ENCODE assay signal across 8 cellular contexts in the genomic region with DNA sequence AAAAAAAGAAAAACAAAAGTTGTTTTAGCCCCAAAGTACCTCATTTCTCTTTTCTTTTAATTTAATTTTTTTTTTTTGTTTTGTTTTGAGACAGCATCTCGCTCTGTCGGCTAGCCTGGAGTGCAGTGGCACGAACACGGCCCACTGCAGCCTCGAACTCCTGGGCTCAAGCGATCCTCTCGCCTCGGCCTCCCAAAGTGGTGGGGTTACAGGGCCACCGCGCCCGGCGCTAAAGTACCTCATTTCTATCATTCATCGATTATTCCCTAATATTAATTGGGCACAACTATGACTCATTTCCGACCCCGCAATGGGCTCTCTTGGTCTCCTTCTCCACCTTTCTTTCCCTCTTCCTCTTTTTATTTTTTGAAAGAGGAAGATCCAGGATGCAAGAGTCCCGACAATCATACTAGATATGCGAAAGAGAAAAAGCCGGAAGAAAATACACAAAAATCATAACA. TPM values are rescaled to one million over a fixed set of nuclear protein-coding genes. Genes with fewer than 3 reads are reported as not detected.
A peak's percentile ranks its signal among the peaks of the same experiment; 100 is the strongest.
DNase-seq lines count a peak whose midpoint lies in the region; ATAC-seq, FAIRE-seq and TF ChIP-seq lines count a peak whose summit lies in the region.

No MANE protein-coding gene starts in this region.

- no peaks in the 10 kb centered on the region for H3K27me3 ChIP-seq in BLaER1

- ATAC-seq in mucosa of descending colon (peak; percentile 50), GM21367 (IDR thresholded peaks at IDR 0.05; ENCODE audit: unreplicated experiment) (no peak)

- intact Hi-C loops in mucosa of descending colon (cut with DNase I, micrococcal nuclease), result no loop called here

- H3K9ac ChIP-seq in BLaER1, result peak overlapping the region; percentile 89

- DNase-seq in astrocyte of the cerebellum (ENCODE audit: low read depth), result no peak
- peak in 1 of 3 donors; percentile 54 for DNase-seq in mucosa of descending colon
- DNase-seq in HCEC 1CT, result no peak
- DNase-seq in NCI-H1092 treated with DMSO at 0.1 percent for 48 hours (lab: John Stamatoyannopoulos, UW), result no peak
- no peak for DNase-seq in D721Med (ENCODE audit: insufficient read length, low spot score)

- peaks cover 36% of the 10 kb centered on the region for H4K20me1 ChIP-seq in BLaER1

- in situ Hi-C loops in astrocyte of the cerebellum (cut with HindIII; ENCODE audit: low sequenced_read_pairs), result no loop called here

- TF ChIP-seq CTCF in astrocyte of the cerebellum (IDR thresholded peaks at IDR 0.05; ENCODE audit: low read depth, low read length, missing control alignments), result no peak
- no peak for TF ChIP-seq CTCF in mucosa of descending colon (IDR thresholded peaks at IDR 0.05)
- no peak for TF ChIP-seq CTCF in D721Med (IDR thresholded peaks at IDR 0.05; ENCODE audit: insufficient read depth, missing control alignments)

- peak overlapping the region; percentile 97 for H3K4me2 ChIP-seq in BLaER1

- H3K36me3 Mint-ChIP-seq in IgD-negative memory B cell, result peaks cover 2% of the 10 kb centered on the region

- H3K4me1 ChIP-seq in BLaER1 (peaks cover 45% of the 10 kb centered on the region), mucosa of descending colon (ENCODE audit: low read depth) (peaks cover 23% of the 10 kb centered on the region)

- H3K4me3 ChIP-seq in BLaER1 (peak overlapping the region; percentile 75), astrocyte of the cerebellum (ENCODE audit: low read depth, low read length) (peak overlapping the region; percentile 49), mucosa of descending colon (peak overlapping the region; percentile 7)

- peaks cover 34 to 38% (median 36%) of the 10 kb centered on the region in 3 donors for H3K4me1 Mint-ChIP-seq in IgD-negative memory B cell

- no peaks in the 10 kb centered on the region for H3K9me3 ChIP-seq in BLaER1
- no peaks in the 10 kb centered on the region for H3K9me3 ChIP-seq in mucosa of descending colon

- no peaks in the 10 kb centered on the region for H3K9me3 Mint-ChIP-seq in IgD-negative memory B cell

- H3K27me3 Mint-ChIP-seq in IgD-negative memory B cell, result no peaks in the 10 kb centered on the region

- H3K36me3 ChIP-seq in BLaER1, result peaks cover 10% of the 10 kb centered on the region
- no peaks in the 10 kb centered on the region for H3K36me3 ChIP-seq in mucosa of descending colon (ENCODE audit: low read depth)

- FAIRE-seq in D721Med (lab: Jason Lieb, UNC), result no peak

- peak overlapping the region; percentile 96 for H3K27ac ChIP-seq in BLaER1

- H3K27ac Mint-ChIP-seq in IgD-negative memory B cell, result peak overlapping the region; percentile 91 to 100 (median 97)

- H3K4me3 Mint-ChIP-seq in IgD-negative memory B cell, result peak overlapping the region; percentile 92 to 98 (median 98)

RNA-seq across cellular contexts. Expression of a gene that starts 0.5 kb away (rescaled TPM):
- 158 TPM for polyA plus RNA-seq in IgD-negative memory B cell
- 10 to 100 TPM; 33.7 to 84.9 (median 52.2) TPM for total RNA-seq in mucosa of descending colon

RNA-seq across cellular contexts. Expression of a gene that starts 13.3 kb away (rescaled TPM):
- polyA plus RNA-seq in IgD-negative memory B cell, result 272 TPM
- total RNA-seq in mucosa of descending colon, result 10 to 100 TPM; 44.7 to 82.2 (median 60.9) TPM

RNA-seq across cellular contexts. Expression of a gene that starts 22.9 kb away (rescaled TPM):
- 40.6 TPM for polyA plus RNA-seq in IgD-negative memory B cell
- 100 to 1,000 TPM in 1 of 3 donors, 10 to 100 TPM in 2; 59.6 to 104 (median 83.7) TPM for total RNA-seq in mucosa of descending colon

RNA-seq across cellular contexts. Expression of a gene that starts 25.7 kb away (rescaled TPM):
- 133 TPM for polyA plus RNA-seq in IgD-negative memory B cell
- total RNA-seq in mucosa of descending colon, result 10 to 100 TPM; 63.5 to 81.3 (median 79.3) TPM

RNA-seq across cellular contexts. Expression of a gene that starts 27.2 kb away (rescaled TPM):
- polyA plus RNA-seq in IgD-negative memory B cell, result 3.9 TPM
- 1 to 10 TPM in 2 of 3 donors, under 1 TPM in 1; 0.95 to 1.9 (median 1.2) TPM for total RNA-seq in mucosa of descending colon

Comparison
In these comparisons a context has a peak if more than half of its experiments do, and no peak if none do; other contexts are left out.
1. H3K4me3 ChIP-seq: peak in every context shown above with its lines; median percentile 75 in BLaER1; 49 in astrocyte of the cerebellum; 7 in mucosa of descending colon.